Comparison of ENCODE assay signal across 8 cellular contexts in genomic region chr6:41733707-41734665, GRCh38. TPM values are rescaled to one million over a fixed set of nuclear protein-coding genes. Genes with fewer than 3 reads are reported as not detected.
A peak's percentile ranks its signal among the peaks of the same experiment; 100 is the strongest.
DNase-seq lines count a peak whose midpoint lies in the region; ATAC-seq and TF ChIP-seq lines count a peak whose summit lies in the region.

No MANE protein-coding gene starts in this region.

- H3K27me3 ChIP-seq in SK-N-SH (ENCODE audit: insufficient read depth) (no peaks in the 10 kb centered on the region), parathyroid adenoma (ENCODE audit: control insufficient read depth, insufficient read depth, low read length) (no peaks in the 10 kb centered on the region)

- H3K9me2 ChIP-seq in SK-N-SH: no peaks in the 10 kb centered on the region

- H3K27ac ChIP-seq in SK-N-SH (ENCODE audit: low read depth in 2 of 2, low read length in 1 of 2): peak overlapping the region; percentile 81 to 96
- H3K27ac ChIP-seq in parathyroid adenoma: peak overlapping the region; percentile 90

- H3K36me3 Mint-ChIP-seq in activated naive CD8-positive, alpha-beta T cell treated with anti-CD3 and anti-CD28 coated beads, Interleukin-2, amount 50 U/mL, for 24 hours (ENCODE audit: low read depth): no peaks in the 10 kb centered on the region
- H3K36me3 Mint-ChIP-seq in type B pancreatic cell: no peaks in the 10 kb centered on the region

- CTCF ChIA-PET in SK-N-SH (lab: Yijun Ruan, JAX): interaction anchor here (0.7 to 6.4 kb wide), 23 partner anchors 9 to 366 kb away, joined by 3 to 53 read pairs (median 4); partner anchors contain the start of genes FRS3, PRICKLE4 and TOMM6

- H2AFZ ChIP-seq in SK-N-SH (ENCODE audit: low read depth) (peak overlapping the region; percentile 80), parathyroid adenoma (peak overlapping the region; percentile 92)

- H3K27ac Mint-ChIP-seq in activated naive CD8-positive, alpha-beta T cell treated with anti-CD3 and anti-CD28 coated beads, Interleukin-2, amount 50 U/mL, for 24 hours: peak overlapping the region; percentile 67
- H3K27ac Mint-ChIP-seq in type B pancreatic cell: peak overlapping the region; percentile 58

- H3K79me2 ChIP-seq in SK-N-SH (ENCODE audit: insufficient read depth) (peaks cover 42% of the 10 kb centered on the region), parathyroid adenoma (peaks cover 32% of the 10 kb centered on the region)

- H4K20me1 ChIP-seq in SK-N-SH (ENCODE audit: insufficient read depth): no peaks in the 10 kb centered on the region

- no peak for TF ChIP-seq CTCF in LNCaP clone FGC (IDR thresholded peaks at IDR 0.05; ENCODE audit: control insufficient read depth, extremely low read depth, insufficient read depth)
- no peak for TF ChIP-seq CTCF in SK-N-SH (IDR thresholded peaks at IDR 0.05)
- peak; percentile 5 for TF ChIP-seq CTCF in parathyroid adenoma (IDR thresholded peaks at IDR 0.05)
- TF ChIP-seq CTCF in type B pancreatic cell (conservative IDR thresholded peaks at IDR 0.05): no peak

- 2% methylated on average over 27 of the region's 73 CpGs for WGBS in SK-N-SH (ENCODE audit: low lambda C conversion rate)

- peak in 1 of 2 experiments; percentile 5; a peak in 1 of 4 replicates for TF ChIP-seq EP300 in SK-N-SH (IDR thresholded peaks at IDR 0.05; ENCODE audit: borderline replicate concordance in 1 of 2, low read depth in 1 of 2, low read length in 1 of 2)

- H3K4me2 ChIP-seq in SK-N-SH: peak overlapping the region; percentile 93
- peak overlapping the region; percentile 65 for H3K4me2 ChIP-seq in parathyroid adenoma (ENCODE audit: low read length)

- DNase-seq in Daoy (ENCODE audit: low read depth): peak; percentile 84
- no peak for DNase-seq in LNCaP clone FGC (ENCODE audit: low read depth)
- DNase-seq in SK-N-SH: peak; percentile 93
- peak; percentile 69 for DNase-seq in activated naive CD8-positive, alpha-beta T cell treated with anti-CD3 and anti-CD28 coated beads, Interleukin-2, amount 50 U/mL, for 24 hours
- DNase-seq in cardiac septum (ENCODE audit: low spot score): peak; percentile 88
- DNase-seq in type B pancreatic cell (ENCODE audit: extremely low spot score, unreplicated experiment): no peak

- no peaks in the 10 kb centered on the region for H3K9me3 Mint-ChIP-seq in activated naive CD8-positive, alpha-beta T cell treated with anti-CD3 and anti-CD28 coated beads, Interleukin-2, amount 50 U/mL, for 24 hours
- no peaks in the 10 kb centered on the region for H3K9me3 Mint-ChIP-seq in type B pancreatic cell

- peaks cover 10% of the 10 kb centered on the region for H3F3A ChIP-seq in SK-N-SH (replicated peaks; ENCODE audit: insufficient read depth)

- ATAC-seq in GM21786 (IDR thresholded peaks at IDR 0.05; ENCODE audit: unreplicated experiment): peak; percentile 33
- ATAC-seq in activated naive CD8-positive, alpha-beta T cell treated with anti-CD3 and anti-CD28 coated beads, Interleukin-2, amount 50 U/mL, for 24 hours: peak; percentile 47

- intact Hi-C loops in cardiac septum (cut with DNase I): no loop called here

- H3K27me3 Mint-ChIP-seq in activated naive CD8-positive, alpha-beta T cell treated with anti-CD3 and anti-CD28 coated beads, Interleukin-2, amount 50 U/mL, for 24 hours: no peaks in the 10 kb centered on the region
- H3K27me3 Mint-ChIP-seq in type B pancreatic cell: peaks cover 23% of the 10 kb centered on the region

- H3K4me3 Mint-ChIP-seq in activated naive CD8-positive, alpha-beta T cell treated with anti-CD3 and anti-CD28 coated beads, Interleukin-2, amount 50 U/mL, for 24 hours: peak overlapping the region; percentile 54
- H3K4me3 Mint-ChIP-seq in type B pancreatic cell: peak overlapping the region; percentile 89

- POLR2A ChIA-PET in SK-N-SH (lab: Yijun Ruan, JAX): interaction anchor here (0.6 to 3.6 kb wide), 13 partner anchors 12 to 719 kb away, joined by 3 to 23 read pairs (median 3); partner anchors contain the start of gene TOMM6

- no peak; the same call in 1 of the 2 replicates for TF ChIP-seq RAD21 in SK-N-SH (IDR thresholded peaks at IDR 0.05; ENCODE audit: low read length)

- H3K9ac ChIP-seq in SK-N-SH (peak overlapping the region; percentile 58), parathyroid adenoma (peak overlapping the region; percentile 15)

- H3K9me3 ChIP-seq in SK-N-SH: no peaks in the 10 kb centered on the region
- H3K9me3 ChIP-seq in parathyroid adenoma (ENCODE audit: control insufficient read depth, low read length): no peaks in the 10 kb centered on the region

- H3K4me1 Mint-ChIP-seq in activated naive CD8-positive, alpha-beta T cell treated with anti-CD3 and anti-CD28 coated beads, Interleukin-2, amount 50 U/mL, for 24 hours: peaks cover 47% of the 10 kb centered on the region
- no peaks in the 10 kb centered on the region for H3K4me1 Mint-ChIP-seq in type B pancreatic cell (ENCODE audit: unreplicated experiment)

- H3K4me1 ChIP-seq in SK-N-SH (ENCODE audit: control insufficient read depth in 1 of 2, insufficient read depth in 2 of 2, low read depth in 1 of 2, low read length in 1 of 2) (peaks cover 37 to 45% of the 10 kb centered on the region in 2 experiments), parathyroid adenoma (peaks cover 24% of the 10 kb centered on the region)

- H3K36me3 ChIP-seq in SK-N-SH (replicated peaks in 1 of 2; ENCODE audit: control insufficient read depth in 1 of 2, insufficient read depth in 2 of 2, low read length in 1 of 2): no peaks in the 10 kb centered on the region
- no peaks in the 10 kb centered on the region for H3K36me3 ChIP-seq in parathyroid adenoma (ENCODE audit: control insufficient read depth, insufficient read depth, low read length)

- peak overlapping the region; percentile 61 for H3K4me3 ChIP-seq in LNCaP clone FGC (ENCODE audit: low read depth, low read length)
- H3K4me3 ChIP-seq in SK-N-SH (ENCODE audit: low read depth in 2 of 2, low read length in 1 of 2): peak overlapping the region; percentile 71 to 72
- H3K4me3 ChIP-seq in parathyroid adenoma (ENCODE audit: low read depth, low read length): peak overlapping the region; percentile 71

TF ChIP-seq in SK-N-SH, 30 proteins besides CTCF, POLR2A, EP300 and RAD21 (continues in another document):
- no peak for TF ChIP-seq FOXM1 (IDR thresholded peaks at IDR 0.05; ENCODE audit: low read depth)
- TF ChIP-seq, protein P1, sequence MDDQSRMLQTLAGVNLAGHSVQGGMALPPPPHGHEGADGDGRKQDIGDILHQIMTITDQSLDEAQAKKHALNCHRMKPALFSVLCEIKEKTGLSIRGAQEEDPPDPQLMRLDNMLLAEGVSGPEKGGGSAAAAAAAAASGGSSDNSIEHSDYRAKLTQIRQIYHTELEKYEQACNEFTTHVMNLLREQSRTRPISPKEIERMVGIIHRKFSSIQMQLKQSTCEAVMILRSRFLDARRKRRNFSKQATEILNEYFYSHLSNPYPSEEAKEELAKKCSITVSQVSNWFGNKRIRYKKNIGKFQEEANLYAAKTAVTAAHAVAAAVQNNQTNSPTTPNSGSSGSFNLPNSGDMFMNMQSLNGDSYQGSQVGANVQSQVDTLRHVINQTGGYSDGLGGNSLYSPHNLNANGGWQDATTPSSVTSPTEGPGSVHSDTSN (IDR thresholded peaks at IDR 0.05): 0 out of 2 replicates have a peak, but pooled peaks have one; percentile 2
- no peak for TF ChIP-seq EZH2phosphoT487 (IDR thresholded peaks at IDR 0.05; ENCODE audit: borderline replicate concordance, low read depth)
- peak; percentile 46; the same call in 1 of the 2 replicates for TF ChIP-seq TAF1 (IDR thresholded peaks at IDR 0.05; ENCODE audit: borderline replicate concordance, low read depth, low read length)
- TF ChIP-seq RCOR1 (IDR thresholded peaks at IDR 0.05; ENCODE audit: low read length): 0 out of 2 replicates have a peak, but pooled peaks have one; percentile 21
- 0 out of 2 replicates have a peak, but pooled peaks have one; percentile 3 for TF ChIP-seq RXRA (IDR thresholded peaks at IDR 0.05; ENCODE audit: borderline replicate concordance, low read depth)
- no peak for TF ChIP-seq TEAD4 (IDR thresholded peaks at IDR 0.05; ENCODE audit: borderline replicate concordance, insufficient read depth)
- no peak for TF ChIP-seq FOSL2 (IDR thresholded peaks at IDR 0.05; ENCODE audit: borderline replicate concordance, low read depth)
- TF ChIP-seq NRF1 (IDR thresholded peaks at IDR 0.05; ENCODE audit: low read depth, low read length): peak; percentile 59
- peak; percentile 12; the same call in 1 of the 2 replicates for TF ChIP-seq SMC3 (IDR thresholded peaks at IDR 0.05; ENCODE audit: low read depth, low read length)
- TF ChIP-seq ELF1 (IDR thresholded peaks at IDR 0.05): no peak

RNA-seq across cellular contexts. Expression of gene TFEB, which starts 1.4 kb away (rescaled TPM):
- total RNA-seq in Daoy (2014; rRNA removed; shearing (Covaris generic)): 4.0 and 8.1 TPM in 2 replicates
- polyA plus RNA-seq in SK-N-SH (2012; rRNA removed): 6.2 and 6.7 TPM in 2 replicates
- polyA plus RNA-seq in SK-N-SH (2012; cell fraction: cytosol; rRNA removed): 2.8 and 4.4 TPM in 2 replicates
- polyA plus RNA-seq in SK-N-SH (2012; cell fraction: nucleus; rRNA removed): 15.1 and 17.2 TPM in 2 replicates
- total RNA-seq in cardiac septum (45.6 TPM), type B pancreatic cell (ENCODE audit: low replicate concordance) (4.6 and 6.2 TPM in 2 replicates)

RNA-seq across cellular contexts. Expression of gene PGC, which starts 13.2 kb away (rescaled TPM):
- not detected in 2 replicates for total RNA-seq in Daoy (2014; rRNA removed; shearing (Covaris generic))
- polyA plus RNA-seq in SK-N-SH (2012; rRNA removed): not detected in 2 replicates
- not detected in 2 replicates for polyA plus RNA-seq in SK-N-SH (2012; cell fraction: cytosol; rRNA removed)
- not detected in 2 replicates for polyA plus RNA-seq in SK-N-SH (2012; cell fraction: nucleus; rRNA removed)
- not detected for total RNA-seq in cardiac septum
- 3.5 and 56.6 TPM in 2 replicates for total RNA-seq in type B pancreatic cell (ENCODE audit: low replicate concordance)

RNA-seq across cellular contexts. Expression of gene FRS3, which starts 45.7 kb away (rescaled TPM):
- total RNA-seq in Daoy (2014; rRNA removed; shearing (Covaris generic)): 0.74 and 2.3 TPM in 2 replicates
- polyA plus RNA-seq in SK-N-SH (2012; rRNA removed): 7.5 and 8.6 TPM in 2 replicates
- 5.0 and 6.0 TPM in 2 replicates for polyA plus RNA-seq in SK-N-SH (2012; cell fraction: cytosol; rRNA removed)
- 20.0 and 30.2 TPM in 2 replicates for polyA plus RNA-seq in SK-N-SH (2012; cell fraction: nucleus; rRNA removed)
- total RNA-seq in cardiac septum (5.7 TPM), type B pancreatic cell (ENCODE audit: low replicate concordance) (2.2 and 7.0 TPM in 2 replicates)

RNA-seq across cellular contexts. Expression of gene PRICKLE4, which starts 46.6 kb away (rescaled TPM):
- not detected in 2 replicates for total RNA-seq in Daoy (2014; rRNA removed; shearing (Covaris generic))
- polyA plus RNA-seq in SK-N-SH (2012; rRNA removed): 3.9 and 5.0 TPM in 2 replicates
- 0.46 and 0.96 TPM in 2 replicates for polyA plus RNA-seq in SK-N-SH (2012; cell fraction: cytosol; rRNA removed)
- polyA plus RNA-seq in SK-N-SH (2012; cell fraction: nucleus; rRNA removed): 57.9 and 78.4 TPM in 2 replicates
- total RNA-seq in cardiac septum (1.7 TPM), type B pancreatic cell (ENCODE audit: low replicate concordance) (2.1 and 2.8 TPM in 2 replicates)

RNA-seq across cellular contexts. Expression of gene TOMM6, which starts 53.5 kb away (rescaled TPM):
- total RNA-seq in Daoy (2014; rRNA removed; shearing (Covaris generic)): 229 and 285 TPM in 2 replicates
- polyA plus RNA-seq in SK-N-SH (2012; rRNA removed): 493 and 565 TPM in 2 replicates
- 608 and 661 TPM in 2 replicates for polyA plus RNA-seq in SK-N-SH (2012; cell fraction: cytosol; rRNA removed)
- 171 and 252 TPM in 2 replicates for polyA plus RNA-seq in SK-N-SH (2012; cell fraction: nucleus; rRNA removed)
- 127 TPM for total RNA-seq in cardiac septum
- total RNA-seq in type B pancreatic cell (ENCODE audit: low replicate concordance): 193 and 203 TPM in 2 replicates

Comparison
In these comparisons a context has a peak if more than half of its experiments do, and no peak if none do; other contexts are left out.
1. DNase-seq: peak in Daoy (single experiment), SK-N-SH (single experiment), activated naive CD8-positive, alpha-beta T cell treated with anti-CD3 and anti-CD28 coated beads, Interleukin-2, amount 50 U/mL, for 24 hours (single experiment) and cardiac septum (single experiment); none in LNCaP clone FGC (single experiment) and type B pancreatic cell (single experiment).
2. Peak in every context shown above with its lines, with median percentiles within 50 percentile points of each other: H3K4me3 ChIP-seq.